In the genomic region with DNA sequence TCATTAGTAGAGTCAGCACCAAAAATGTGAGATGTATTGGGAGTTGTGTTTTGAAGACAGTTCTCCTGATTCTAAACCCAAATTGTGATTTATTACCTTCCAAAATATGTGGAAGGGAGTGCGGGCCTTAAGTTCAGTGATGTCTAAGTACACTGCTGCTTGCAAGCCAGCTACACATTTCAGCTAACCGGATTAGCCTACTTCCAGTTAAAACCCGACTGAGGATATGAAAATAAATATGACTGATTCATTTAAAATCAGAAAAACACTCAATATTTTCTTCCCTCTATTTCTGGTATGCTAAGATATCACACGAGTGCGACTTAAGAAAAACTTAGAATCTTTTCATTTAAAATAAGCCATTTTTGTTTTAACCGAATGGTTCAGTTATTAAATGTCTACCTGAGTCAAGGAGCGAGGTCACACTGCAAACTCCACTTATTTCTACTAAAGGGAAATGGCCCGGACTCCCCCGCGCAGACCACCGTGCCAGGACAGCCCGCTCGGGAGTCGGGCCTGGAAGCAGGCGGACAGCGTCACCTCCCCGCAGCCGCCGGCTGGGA, we compare ENCODE assay signal across 8 cellular contexts. TPM values are rescaled to one million over a fixed set of nuclear protein-coding genes. Genes with fewer than 3 reads are reported as not detected.
A peak's percentile ranks its signal among the peaks of the same experiment; 100 is the strongest.
DNase-seq lines count a peak whose midpoint lies in the region; ATAC-seq, FAIRE-seq and TF ChIP-seq lines count a peak whose summit lies in the region.

No MANE protein-coding gene starts in this region.

- H3K27me3 ChIP-seq in HCT116 (ENCODE audit: insufficient read depth, low read length) (no peaks in the 10 kb centered on the region), pancreas (peaks cover 0 to 7% (median 0%) of the 10 kb centered on the region in 4 donors)

- CTCF ChIA-PET in HCT116 (lab: Charles Lee), result interaction anchor here (2.2 kb wide), 1 partner anchor 123 kb away, joined by 7 read pairs; no protein-coding TSS in a partner anchor

- H3K27ac ChIP-seq in HCT116 (ENCODE audit: low read depth, low read length) (peak overlapping the region; percentile 91), SK-N-MC (no peak overlapping the region), pancreas (peak overlapping the region in 2 of 4 donors; percentile 28 to 57)

- H3K79me2 ChIP-seq in HCT116 (ENCODE audit: insufficient read depth, low read length), result peaks cover 56% of the 10 kb centered on the region

- TF ChIP-seq CTCF in HCT116 (IDR thresholded peaks at IDR 0.05 in 2 of 3, conservative IDR thresholded peaks at IDR 0.05 in 1 of 3; ENCODE audit: borderline replicate concordance in 1 of 3, insufficient read depth in 1 of 3, low read depth in 2 of 3, low read length in 2 of 3) (no peak), pancreas (IDR thresholded peaks at IDR 0.05) (no peak)

- WGBS in pancreas, 2 donors, result 44% methylated on average over 19 of the region's 19 CpGs

- H2AFZ ChIP-seq in HCT116 (ENCODE audit: low read depth, low read length, poor library complexity, severe bottlenecking), result no peak overlapping the region

- FAIRE-seq in pancreas (lab: Jason Lieb, UNC), result no peak

- no peak for DNase-seq in HCT116 (ENCODE audit: low read depth, low spot score)
- no peak for DNase-seq in SK-N-MC (ENCODE audit: low read depth, low spot score)
- peak; percentile 63 for DNase-seq in fibroblast of peridontal ligament (ENCODE audit: extremely low read depth)
- no peak for DNase-seq in pancreas
- no peak for DNase-seq in NK-92 treated with Interleukin-12 subunit alpha and Interleukin-12 subunit beta, amount 100 ng/mL, for 24 hours (lab: John Stamatoyannopoulos, UW)
- DNase-seq in cerebellar nuclear complex (lab: John Stamatoyannopoulos, UW), result no peak
- no peak for DNase-seq in A172 (ENCODE audit: low spot score)
- DNase-seq in CD1c-positive myeloid dendritic cell (ENCODE audit: extremely low spot score), result no peak

- H3K4me3 ChIP-seq in HCT116 (replicated peaks in 1 of 2; ENCODE audit: low read depth in 1 of 2, low read length in 2 of 2) (peak overlapping the region; percentile 92 to 93), SK-N-MC (peak overlapping the region; percentile 99), pancreas (peak overlapping the region in 3 of 4 donors; percentile 0 to 47 (median 34))

- POLR2A ChIA-PET in HCT116 (lab: Charles Lee), result interaction anchor here (1.4 to 2.5 kb wide), 3 partner anchors 9 to 113 kb away, joined by 3 to 6 read pairs (median 6); no protein-coding TSS in a partner anchor

- BruUV-seq in HCT116 (replicated peaks; lab: Mats Ljungman, UMichigan), result no TSS peak

- H3K4me1 ChIP-seq in HCT116 (ENCODE audit: control insufficient read depth in 1 of 2, insufficient read depth in 2 of 2, low read length in 2 of 2) (peaks cover 26 to 64% of the 10 kb centered on the region in 2 experiments), pancreas (peaks cover 0 to 4% (median 0%) of the 10 kb centered on the region in 3 donors)

- H3K9me3 ChIP-seq in HCT116 (ENCODE audit: control insufficient read depth in 1 of 2, insufficient read depth in 1 of 2, low read depth in 1 of 2, low read length in 2 of 2) (no peaks in the 10 kb centered on the region), SK-N-MC (ENCODE audit: low read depth, low read length) (no peaks in the 10 kb centered on the region), pancreas (no peaks in the 10 kb centered on the region)

- no peaks in the 10 kb centered on the region; the same call in 1 of the 2 replicates for H4K20me1 ChIP-seq in HCT116 (ENCODE audit: insufficient read depth)

- no peak for TF ChIP-seq POLR2A in HCT116 (IDR thresholded peaks at IDR 0.05; ENCODE audit: borderline replicate concordance, extremely low read depth, insufficient read depth, insufficient read length)

- peak overlapping the region; percentile 98 for H3K9ac ChIP-seq in HCT116 (ENCODE audit: low read length)
- peak overlapping the region; percentile 97 for H3K9ac ChIP-seq in SK-N-MC (ENCODE audit: insufficient read length)

- 0 out of 2 replicates have a peak, but pooled peaks have one; percentile 5 for TF ChIP-seq RAD21 in HCT116 (IDR thresholded peaks at IDR 0.05; ENCODE audit: low read depth)

- peak overlapping the region; percentile 90 for H3K4me2 ChIP-seq in HCT116 (ENCODE audit: low read length)

- no peaks in the 10 kb centered on the region for H3K9me2 ChIP-seq in HCT116 (ENCODE audit: insufficient read depth)

- RAD21 ChIA-PET in HCT116 (lab: Charles Lee; ENCODE audit: low non-redundant PET in 1 of 2, low total read pairs in 2 of 2, uncharacterized antibody in 2 of 2, unreplicated experiment in 2 of 2), result no interaction called here

- no peak; the same call in 1 of the 2 replicates for ATAC-seq in HCT116
- ATAC-seq in pancreas, result peak in 3 of 4 donors; percentile 44 to 61 (median 57)

- intact Hi-C loops in HCT116 (cut with micrococcal nuclease) (no loop called here), pancreas (cut with DNase I) (no loop called here)

- peaks cover 2 to 27% of the 10 kb centered on the region in 2 experiments; a peak in 3 of 4 replicates for H3K36me3 ChIP-seq in HCT116 (ENCODE audit: control insufficient read depth in 1 of 2, insufficient read depth in 2 of 2, low read length in 2 of 2)
- H3K36me3 ChIP-seq in SK-N-MC (ENCODE audit: insufficient read depth, low read length), result no peaks in the 10 kb centered on the region
- H3K36me3 ChIP-seq in pancreas, result no peaks in the 10 kb centered on the region

TF ChIP-seq in HCT116, 20 proteins besides CTCF, POLR2A, EP300 and RAD21:
- no peak; the same call in 1 of the 2 replicates for TF ChIP-seq ZFX (IDR thresholded peaks at IDR 0.05)
- no peak for TF ChIP-seq YY1 (IDR thresholded peaks at IDR 0.05; ENCODE audit: extremely low read depth, insufficient replicate concordance, low read depth, low read length)
- TF ChIP-seq, protein P1, sequence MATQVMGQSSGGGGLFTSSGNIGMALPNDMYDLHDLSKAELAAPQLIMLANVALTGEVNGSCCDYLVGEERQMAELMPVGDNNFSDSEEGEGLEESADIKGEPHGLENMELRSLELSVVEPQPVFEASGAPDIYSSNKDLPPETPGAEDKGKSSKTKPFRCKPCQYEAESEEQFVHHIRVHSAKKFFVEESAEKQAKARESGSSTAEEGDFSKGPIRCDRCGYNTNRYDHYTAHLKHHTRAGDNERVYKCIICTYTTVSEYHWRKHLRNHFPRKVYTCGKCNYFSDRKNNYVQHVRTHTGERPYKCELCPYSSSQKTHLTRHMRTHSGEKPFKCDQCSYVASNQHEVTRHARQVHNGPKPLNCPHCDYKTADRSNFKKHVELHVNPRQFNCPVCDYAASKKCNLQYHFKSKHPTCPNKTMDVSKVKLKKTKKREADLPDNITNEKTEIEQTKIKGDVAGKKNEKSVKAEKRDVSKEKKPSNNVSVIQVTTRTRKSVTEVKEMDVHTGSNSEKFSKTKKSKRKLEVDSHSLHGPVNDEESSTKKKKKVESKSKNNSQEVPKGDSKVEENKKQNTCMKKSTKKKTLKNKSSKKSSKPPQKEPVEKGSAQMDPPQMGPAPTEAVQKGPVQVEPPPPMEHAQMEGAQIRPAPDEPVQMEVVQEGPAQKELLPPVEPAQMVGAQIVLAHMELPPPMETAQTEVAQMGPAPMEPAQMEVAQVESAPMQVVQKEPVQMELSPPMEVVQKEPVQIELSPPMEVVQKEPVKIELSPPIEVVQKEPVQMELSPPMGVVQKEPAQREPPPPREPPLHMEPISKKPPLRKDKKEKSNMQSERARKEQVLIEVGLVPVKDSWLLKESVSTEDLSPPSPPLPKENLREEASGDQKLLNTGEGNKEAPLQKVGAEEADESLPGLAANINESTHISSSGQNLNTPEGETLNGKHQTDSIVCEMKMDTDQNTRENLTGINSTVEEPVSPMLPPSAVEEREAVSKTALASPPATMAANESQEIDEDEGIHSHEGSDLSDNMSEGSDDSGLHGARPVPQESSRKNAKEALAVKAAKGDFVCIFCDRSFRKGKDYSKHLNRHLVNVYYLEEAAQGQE (IDR thresholded peaks at IDR 0.05; ENCODE audit: low read depth), result no peak
- TF ChIP-seq EZH2 (IDR thresholded peaks at IDR 0.05), result no peak
- TF ChIP-seq CBX3 (IDR thresholded peaks at IDR 0.05; ENCODE audit: low read depth), result no peak
- TF ChIP-seq TCF7L2 (IDR thresholded peaks at IDR 0.05; ENCODE audit: borderline replicate concordance, extremely low read depth, insufficient read depth, insufficient read length), result no peak
- TF ChIP-seq, protein P2, sequence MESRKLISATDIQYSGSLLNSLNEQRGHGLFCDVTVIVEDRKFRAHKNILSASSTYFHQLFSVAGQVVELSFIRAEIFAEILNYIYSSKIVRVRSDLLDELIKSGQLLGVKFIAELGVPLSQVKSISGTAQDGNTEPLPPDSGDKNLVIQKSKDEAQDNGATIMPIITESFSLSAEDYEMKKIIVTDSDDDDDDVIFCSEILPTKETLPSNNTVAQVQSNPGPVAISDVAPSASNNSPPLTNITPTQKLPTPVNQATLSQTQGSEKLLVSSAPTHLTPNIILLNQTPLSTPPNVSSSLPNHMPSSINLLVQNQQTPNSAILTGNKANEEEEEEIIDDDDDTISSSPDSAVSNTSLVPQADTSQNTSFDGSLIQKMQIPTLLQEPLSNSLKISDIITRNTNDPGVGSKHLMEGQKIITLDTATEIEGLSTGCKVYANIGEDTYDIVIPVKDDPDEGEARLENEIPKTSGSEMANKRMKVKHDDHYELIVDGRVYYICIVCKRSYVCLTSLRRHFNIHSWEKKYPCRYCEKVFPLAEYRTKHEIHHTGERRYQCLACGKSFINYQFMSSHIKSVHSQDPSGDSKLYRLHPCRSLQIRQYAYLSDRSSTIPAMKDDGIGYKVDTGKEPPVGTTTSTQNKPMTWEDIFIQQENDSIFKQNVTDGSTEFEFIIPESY (IDR thresholded peaks at IDR 0.05; ENCODE audit: extremely low read depth, insufficient replicate concordance, low read length), result no peak

RNA-seq across cellular contexts. Expression of a gene that starts 0.8 kb away (rescaled TPM):
- 86.6 TPM for total RNA-seq in HCT116 (2021; ENCODE audit: unreplicated experiment)
- polyA plus RNA-seq in HCT116 (2012), result 150 and 161 TPM in 2 replicates
- 1 to 10 TPM; 1.4 to 5.2 (median 3.1) TPM for total RNA-seq in pancreas
- 1 to 10 TPM; 5.0 to 9.1 TPM for polyA plus RNA-seq in pancreas
- 45.7 and 67.9 TPM in 2 replicates for total RNA-seq in A172 (2014; rRNA removed; shearing (Covaris generic))

Comparison
In these comparisons a context has a peak if more than half of its experiments do, and no peak if none do; other contexts are left out.
1. H3K4me3 ChIP-seq: peak in every context shown above with its lines; median percentile 99 in SK-N-MC; 92 in HCT116; 34 in pancreas.